Comparison of ENCODE assay signal across 1 cellular context in the genomic region with DNA sequence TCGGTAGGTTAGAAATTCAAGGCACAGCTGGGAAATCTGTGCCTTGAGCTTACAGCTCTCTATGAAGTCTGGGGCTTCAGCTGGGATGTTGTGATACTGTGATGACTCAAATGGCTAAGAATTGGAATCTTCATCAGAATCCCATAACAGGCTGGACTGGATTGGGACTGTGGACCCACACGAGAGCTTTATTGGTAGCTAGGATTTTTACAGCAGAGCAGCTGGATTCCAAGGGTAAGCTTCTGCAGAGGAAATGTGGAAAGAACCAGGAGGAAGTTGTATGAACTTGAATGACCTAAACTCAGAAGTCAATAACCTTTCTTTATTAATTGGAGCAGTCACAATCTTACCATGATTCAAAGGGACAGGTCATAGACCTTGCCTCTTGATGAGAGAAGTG.
TF ChIP-seq lines count a peak whose summit lies in the region.

No MANE protein-coding gene starts in this region.

TF ChIP-seq in H1, 55 proteins besides CTCF, POLR2A, EP300 and RAD21 (continued from another document):
- TF ChIP-seq, protein P1, sequence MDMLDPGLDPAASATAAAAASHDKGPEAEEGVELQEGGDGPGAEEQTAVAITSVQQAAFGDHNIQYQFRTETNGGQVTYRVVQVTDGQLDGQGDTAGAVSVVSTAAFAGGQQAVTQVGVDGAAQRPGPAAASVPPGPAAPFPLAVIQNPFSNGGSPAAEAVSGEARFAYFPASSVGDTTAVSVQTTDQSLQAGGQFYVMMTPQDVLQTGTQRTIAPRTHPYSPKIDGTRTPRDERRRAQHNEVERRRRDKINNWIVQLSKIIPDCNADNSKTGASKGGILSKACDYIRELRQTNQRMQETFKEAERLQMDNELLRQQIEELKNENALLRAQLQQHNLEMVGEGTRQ (IDR thresholded peaks at IDR 0.05; ENCODE audit: low read length) = no peak
- TF ChIP-seq, protein P2, sequence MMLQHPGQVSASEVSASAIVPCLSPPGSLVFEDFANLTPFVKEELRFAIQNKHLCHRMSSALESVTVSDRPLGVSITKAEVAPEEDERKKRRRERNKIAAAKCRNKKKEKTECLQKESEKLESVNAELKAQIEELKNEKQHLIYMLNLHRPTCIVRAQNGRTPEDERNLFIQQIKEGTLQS (IDR thresholded peaks at IDR 0.05; ENCODE audit: insufficient read depth, low read depth, low read length) = no peak
- no peak for TF ChIP-seq POU5F1 (IDR thresholded peaks at IDR 0.05; ENCODE audit: low read depth, low read length)
